Comparison of ENCODE assay signal across 17 cellular contexts in genomic region chr5:150509992-150510391, GRCh38. TPM values are rescaled to one million over a fixed set of nuclear protein-coding genes. Genes with fewer than 3 reads are reported as not detected.
DNase-seq lines count a peak whose midpoint lies in the region; ATAC-seq and TF ChIP-seq lines count a peak whose summit lies in the region.
"Had no signal": no experiment of that assay in that cellular context is flagged by ENCODE, and none has a peak within 500 bp of the region (broad histone marks: within the 10 kb centered on the region; RNA-seq: fewer than 3 reads in every experiment).

No MANE protein-coding gene starts in this region.

- TF ChIP-seq CTCF in RWPE2 (IDR thresholded peaks at IDR 0.05; ENCODE audit: poor library complexity, severe bottlenecking) (no peak), endodermal cell (conservative IDR thresholded peaks at IDR 0.05) (no peak), suprapubic skin (IDR thresholded peaks at IDR 0.05) (no peak)

- peaks cover 5% of the 10 kb centered on the region for H3K36me3 ChIP-seq in RWPE2 (ENCODE audit: low read depth)
- no peaks in the 10 kb centered on the region for H3K36me3 ChIP-seq in endodermal cell (ENCODE audit: control insufficient read depth, insufficient read depth, low read length)
- H3K36me3 ChIP-seq in muscle layer of duodenum (ENCODE audit: control insufficient read depth in 1 of 2, insufficient read depth in 2 of 2, low read length in 2 of 2) = no peaks in the 10 kb centered on the region
- no peaks in the 10 kb centered on the region for H3K36me3 ChIP-seq in suprapubic skin

- peaks cover 56% of the 10 kb centered on the region for H3K4me1 Mint-ChIP-seq in endodermal cell
- H3K4me1 Mint-ChIP-seq: activated CD4-positive, alpha-beta memory T cell treated with anti-CD3 and anti-CD28 coated beads, Interleukin-2, amount 10 ng/mL, durations not matched to agents 7 days and 5 days; natural killer cell; T-helper 17 cell had no signal

- no peaks in the 10 kb centered on the region for H3K36me3 Mint-ChIP-seq in endodermal cell (ENCODE audit: low read depth)
- H3K36me3 Mint-ChIP-seq: natural killer cell had no signal

- H3K27ac ChIP-seq in RWPE2 (ENCODE audit: poor library complexity, severe bottlenecking) = peak overlapping the region; percentile 42
- no peak overlapping the region for H3K27ac ChIP-seq in endodermal cell (ENCODE audit: low read depth, low read length)
- peak overlapping the region; percentile 64 for H3K27ac ChIP-seq in muscle layer of duodenum (ENCODE audit: low read length)
- peak overlapping the region; percentile 81 for H3K27ac ChIP-seq in suprapubic skin

- no peaks in the 10 kb centered on the region for H3K27me3 Mint-ChIP-seq in endodermal cell (ENCODE audit: insufficient read depth)
- H3K27me3 Mint-ChIP-seq: activated CD4-positive, alpha-beta memory T cell treated with anti-CD3 and anti-CD28 coated beads, Interleukin-2, amount 10 ng/mL, durations not matched to agents 7 days and 5 days; CD4-positive, alpha-beta T cell had no signal

- no peaks in the 10 kb centered on the region for H3K9me3 ChIP-seq in RWPE2 (ENCODE audit: severe bottlenecking)
- no peaks in the 10 kb centered on the region for H3K9me3 ChIP-seq in endodermal cell (ENCODE audit: control insufficient read depth, low read length)
- H3K9me3 ChIP-seq in muscle layer of duodenum (ENCODE audit: control insufficient read depth in 1 of 2, low read length in 2 of 2) = no peaks in the 10 kb centered on the region
- no peaks in the 10 kb centered on the region for H3K9me3 ChIP-seq in suprapubic skin

- H3K4me3 Mint-ChIP-seq in endodermal cell = no peak overlapping the region
- H3K4me3 Mint-ChIP-seq: activated CD4-positive, alpha-beta memory T cell treated with anti-CD3 and anti-CD28 coated beads, Interleukin-2, amount 10 ng/mL, durations not matched to agents 7 days and 5 days; CD4-positive, alpha-beta T cell; natural killer cell; T-helper 17 cell had no signal

- no peak overlapping the region for H3K9ac ChIP-seq in endodermal cell (ENCODE audit: extremely low read depth, low read length, poor library complexity, severe bottlenecking)

- H3K27me3 ChIP-seq in RWPE2 (ENCODE audit: insufficient read depth, poor library complexity, severe bottlenecking) (no peaks in the 10 kb centered on the region), endodermal cell (ENCODE audit: control insufficient read depth, insufficient read depth, low read length, poor library complexity, severe bottlenecking) (no peaks in the 10 kb centered on the region), muscle layer of duodenum (ENCODE audit: low read depth, low read length) (no peaks in the 10 kb centered on the region), suprapubic skin (no peaks in the 10 kb centered on the region)

- H3K4me3 ChIP-seq in RWPE2 (ENCODE audit: severe bottlenecking) (no peak overlapping the region), endodermal cell (ENCODE audit: low read length) (no peak overlapping the region), muscle layer of duodenum (ENCODE audit: low read depth in 1 of 2, low read length in 2 of 2) (no peak overlapping the region), suprapubic skin (no peak overlapping the region)

- DNase-seq in RWPE2 (ENCODE audit: low spot score) (no peak), endodermal cell (no peak), suprapubic skin (ENCODE audit: low spot score in 2 of 2) (no peak), GM03348 (ENCODE audit: low spot score) (no peak), germinal center (ENCODE audit: low spot score) (no peak), iPS-NIHi11 (ENCODE audit: low spot score) (no peak)
- no peak for DNase-seq in stimulated activated naive CD8-positive, alpha-beta T cell treated with anti-CD3 and anti-CD28 coated beads, Interleukin-15, Interleukin-2, amounts not matched to agents 100 U/mL and 50 U/mL, for 24 hours
- DNase-seq: activated CD4-positive, alpha-beta memory T cell treated with anti-CD3 and anti-CD28 coated beads, Interleukin-2, amount 10 ng/mL, durations not matched to agents 7 days and 5 days; activated gamma-delta T cell treated with Interleukin-2 at 50 U/mL for 16 hours; caudate nucleus; CD4-positive, alpha-beta T cell; GDM1; MV-4-11; natural killer cell; NCI-H226; T-helper 17 cell had no signal

- TF ChIP-seq POLR2A in suprapubic skin (IDR thresholded peaks at IDR 0.05) = no peak

- H3K27ac Mint-ChIP-seq in endodermal cell = peak overlapping the region; percentile 44
- H3K27ac Mint-ChIP-seq: activated CD4-positive, alpha-beta memory T cell treated with anti-CD3 and anti-CD28 coated beads, Interleukin-2, amount 10 ng/mL, durations not matched to agents 7 days and 5 days; CD4-positive, alpha-beta T cell; natural killer cell; T-helper 17 cell had no signal

- peaks cover 63% of the 10 kb centered on the region for H3K4me1 ChIP-seq in RWPE2 (ENCODE audit: insufficient read depth, poor library complexity, severe bottlenecking)
- H3K4me1 ChIP-seq in endodermal cell (ENCODE audit: control insufficient read depth, insufficient read depth, low read length) = peaks cover 23% of the 10 kb centered on the region
- peaks cover 41 to 84% of the 10 kb centered on the region in 2 donors for H3K4me1 ChIP-seq in muscle layer of duodenum (ENCODE audit: control insufficient read depth in 1 of 2, insufficient read depth in 2 of 2, low read length in 2 of 2)
- H3K4me1 ChIP-seq in suprapubic skin = peaks cover 87% of the 10 kb centered on the region

- no peaks in the 10 kb centered on the region for H3K9me3 Mint-ChIP-seq in endodermal cell
- H3K9me3 Mint-ChIP-seq: activated CD4-positive, alpha-beta memory T cell treated with anti-CD3 and anti-CD28 coated beads, Interleukin-2, amount 10 ng/mL, durations not matched to agents 7 days and 5 days; CD4-positive, alpha-beta T cell; natural killer cell had no signal

- WGBS in endodermal cell (ENCODE audit: insufficient coverage in 1 of 2, insufficient read length in 1 of 2), 2 experiments = 89 to 100% methylated on average over 6 to 7 of the region's 7 CpGs
- WGBS in suprapubic skin = 53% methylated on average over 5 of the region's 7 CpGs

- no peak for TF ChIP-seq EP300 in suprapubic skin (IDR thresholded peaks at IDR 0.05)

- ATAC-seq in RWPE2 (ENCODE audit: low read depth) = no peak
- ATAC-seq in stimulated activated naive CD8-positive, alpha-beta T cell treated with anti-CD3 and anti-CD28 coated beads, Interleukin-15, Interleukin-2, amounts not matched to agents 100 U/mL and 50 U/mL, for 24 hours = no peak
- ATAC-seq: natural killer cell, T-helper 17 cell had no signal

RNA-seq across cellular contexts. Expression of gene NDST1, which starts 2.1 kb away (rescaled TPM):
- total RNA-seq in endodermal cell = 10 to 100 TPM; 53.3 to 71.7 TPM
- 40.7 TPM for polyA plus RNA-seq in endodermal cell (2013, experiment 1 of 2)
- 37.5 TPM for polyA plus RNA-seq in endodermal cell (2013, experiment 2 of 2)
- total RNA-seq in suprapubic skin = 100 to 1,000 TPM in 3 of 4 donors, 10 to 100 TPM in 1; 94.6 to 157 (median 134) TPM
